ENCODE assay signal across 8 cellular contexts in the genomic region with DNA sequence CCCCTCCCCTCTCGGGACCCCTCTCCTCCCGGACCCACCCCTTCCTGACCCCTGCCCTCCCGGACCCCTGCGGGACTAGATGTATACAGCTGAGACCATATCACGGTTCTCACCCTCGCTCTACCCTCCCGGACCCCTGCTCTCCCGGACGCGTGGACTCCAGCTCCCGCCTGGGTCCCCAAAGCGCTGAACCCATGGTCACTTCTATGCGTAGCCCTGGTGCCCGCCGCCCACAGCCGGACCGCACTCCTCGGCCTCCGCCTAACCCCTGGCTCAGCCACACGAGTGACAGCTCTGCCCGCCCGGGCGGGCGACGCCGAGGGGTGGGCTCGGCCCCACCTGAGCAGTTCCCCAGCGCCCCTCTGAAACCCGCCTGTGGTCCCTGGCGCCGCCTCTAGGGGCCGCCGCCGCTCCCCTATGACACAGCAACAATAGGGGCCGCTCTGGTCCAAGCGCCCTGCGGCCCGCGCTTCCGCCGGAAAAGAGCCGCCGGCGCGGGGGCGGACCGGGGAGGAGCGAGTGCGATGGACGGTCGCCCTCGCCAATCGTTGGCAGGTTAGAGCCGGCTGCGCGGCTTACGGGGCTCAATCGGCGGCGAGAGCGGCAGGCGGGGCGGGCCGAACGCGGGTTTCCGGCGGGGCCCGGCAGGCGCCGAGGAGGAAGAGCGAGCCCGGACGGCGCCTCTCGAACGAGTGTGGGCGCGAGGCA. TPM values are rescaled to one million over a fixed set of nuclear protein-coding genes. Genes with fewer than 3 reads are reported as not detected.
DNase-seq lines count a peak whose midpoint lies in the region; ATAC-seq lines count a peak whose summit lies in the region.

A gene with protein sequence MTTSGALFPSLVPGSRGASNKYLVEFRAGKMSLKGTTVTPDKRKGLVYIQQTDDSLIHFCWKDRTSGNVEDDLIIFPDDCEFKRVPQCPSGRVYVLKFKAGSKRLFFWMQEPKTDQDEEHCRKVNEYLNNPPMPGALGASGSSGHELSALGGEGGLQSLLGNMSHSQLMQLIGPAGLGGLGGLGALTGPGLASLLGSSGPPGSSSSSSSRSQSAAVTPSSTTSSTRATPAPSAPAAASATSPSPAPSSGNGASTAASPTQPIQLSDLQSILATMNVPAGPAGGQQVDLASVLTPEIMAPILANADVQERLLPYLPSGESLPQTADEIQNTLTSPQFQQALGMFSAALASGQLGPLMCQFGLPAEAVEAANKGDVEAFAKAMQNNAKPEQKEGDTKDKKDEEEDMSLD (plus strand): TSS at position 657 of the 708 bp plus-strand sequence. CDS start 572 bp downstream, outside the sequence.

- peak; percentile 82 for ATAC-seq in GM21825 (IDR thresholded peaks at IDR 0.05; ENCODE audit: unreplicated experiment)
- peak; percentile 94 for ATAC-seq in naive thymus-derived CD4-positive, alpha-beta T cell
- peak; percentile 86 to 87 for ATAC-seq in stimulated activated naive B cell treated with anti-CD40 and anti-IgM and Interleukin-4, amounts not matched to agents 10 μg/mL and 1 μg/mL and 100 μg/mL, for 72 hours (replicated peaks)

- H3K4me3 ChIP-seq in naive thymus-derived CD4-positive, alpha-beta T cell (ENCODE audit: low read length) = peak within 1 kb of the TSS; percentile 94

- no peaks in the 10 kb centered on the region for H3K9me3 ChIP-seq in naive thymus-derived CD4-positive, alpha-beta T cell (ENCODE audit: control insufficient read depth in 2 of 3, low read length in 3 of 3)

- peaks cover 15% of the 10 kb centered on the region for H3K36me3 Mint-ChIP-seq in activated T-helper 1 cell treated with anti-CD3 and anti-CD28 coated beads, Interleukin-12 subunit alpha, Interleukin-12 subunit beta, Interleukin-2, Interleukin-4 antibody, amounts not matched to agents 30 ng/mL and 10 ng/mL and 1 ng/mL, durations not matched to agents 14 hours and 24 hours and 36 hours (ENCODE audit: low read depth)
- peaks cover 0 to 12% (median 3%) of the 10 kb centered on the region in 5 donors for H3K36me3 Mint-ChIP-seq in naive thymus-derived CD4-positive, alpha-beta T cell
- H3K36me3 Mint-ChIP-seq in stimulated activated naive B cell treated with anti-CD40 and anti-IgM and Interleukin-4, amounts not matched to agents 10 μg/mL and 1 μg/mL and 100 μg/mL, for 72 hours = peaks cover 18 to 19% of the 10 kb centered on the region in 2 donors

- H3K27me3 Mint-ChIP-seq in activated T-helper 1 cell treated with anti-CD3 and anti-CD28 coated beads, Interleukin-12 subunit alpha, Interleukin-12 subunit beta, Interleukin-2, Interleukin-4 antibody, amounts not matched to agents 30 ng/mL and 10 ng/mL and 1 ng/mL, durations not matched to agents 14 hours and 24 hours and 36 hours (ENCODE audit: insufficient read depth) = no peaks in the 10 kb centered on the region
- no peaks in the 10 kb centered on the region for H3K27me3 Mint-ChIP-seq in naive thymus-derived CD4-positive, alpha-beta T cell
- H3K27me3 Mint-ChIP-seq in stimulated activated naive B cell treated with anti-CD40 and anti-IgM and Interleukin-4, amounts not matched to agents 10 μg/mL and 1 μg/mL and 100 μg/mL, for 72 hours = no peaks in the 10 kb centered on the region

- CTCF ChIA-PET in naive thymus-derived CD4-positive, alpha-beta T cell (lab: Charles Lee) = no interaction called here

- peak within 1 kb of the TSS; percentile 85 for H3K27ac ChIP-seq in naive thymus-derived CD4-positive, alpha-beta T cell (ENCODE audit: low read depth, low read length)

- H3K9me3 Mint-ChIP-seq in activated T-helper 1 cell treated with anti-CD3 and anti-CD28 coated beads, Interleukin-12 subunit alpha, Interleukin-12 subunit beta, Interleukin-2, Interleukin-4 antibody, amounts not matched to agents 30 ng/mL and 10 ng/mL and 1 ng/mL, durations not matched to agents 14 hours and 24 hours and 36 hours = no peaks in the 10 kb centered on the region
- H3K9me3 Mint-ChIP-seq in naive thymus-derived CD4-positive, alpha-beta T cell = no peaks in the 10 kb centered on the region
- no peaks in the 10 kb centered on the region for H3K9me3 Mint-ChIP-seq in stimulated activated naive B cell treated with anti-CD40 and anti-IgM and Interleukin-4, amounts not matched to agents 10 μg/mL and 1 μg/mL and 100 μg/mL, for 72 hours

- POLR2A ChIA-PET in naive thymus-derived CD4-positive, alpha-beta T cell (lab: Charles Lee) = interaction anchor here (0.7 to 2.4 kb wide), 4 partner anchors 85 to 235 kb away, joined by 3 to 6 read pairs (median 3); a partner anchor contains a TSS

- peak within 1 kb of the TSS; percentile 98 for H3K4me3 Mint-ChIP-seq in activated T-helper 1 cell treated with anti-CD3 and anti-CD28 coated beads, Interleukin-12 subunit alpha, Interleukin-12 subunit beta, Interleukin-2, Interleukin-4 antibody, amounts not matched to agents 30 ng/mL and 10 ng/mL and 1 ng/mL, durations not matched to agents 14 hours and 24 hours and 36 hours
- peak within 1 kb of the TSS; percentile 89 to 98 (median 96) for H3K4me3 Mint-ChIP-seq in naive thymus-derived CD4-positive, alpha-beta T cell
- H3K4me3 Mint-ChIP-seq in stimulated activated naive B cell treated with anti-CD40 and anti-IgM and Interleukin-4, amounts not matched to agents 10 μg/mL and 1 μg/mL and 100 μg/mL, for 72 hours = peak within 1 kb of the TSS; percentile 95 to 96

- H3K27me3 ChIP-seq in naive thymus-derived CD4-positive, alpha-beta T cell (ENCODE audit: control insufficient read depth in 2 of 2, insufficient read depth in 2 of 2, low read length in 2 of 2) = no peaks in the 10 kb centered on the region

- H3K36me3 ChIP-seq in naive thymus-derived CD4-positive, alpha-beta T cell (ENCODE audit: control insufficient read depth in 2 of 3, insufficient read depth in 3 of 3, low read length in 3 of 3) = peaks cover 0 to 38% (median 4%) of the 10 kb centered on the region in 3 experiments

- intact Hi-C loops in activated T-helper 1 cell treated with anti-CD3 and anti-CD28 coated beads, Interleukin-12 subunit alpha, Interleukin-12 subunit beta, Interleukin-2, Interleukin-4 antibody, amounts not matched to agents 30 ng/mL and 10 ng/mL and 1 ng/mL, durations not matched to agents 14 hours and 24 hours and 36 hours (cut with micrococcal nuclease) = loop anchor here (1.0 to 5.0 kb wide), 17 partner anchors 19 to 636 kb away; a partner anchor contains a TSS
- intact Hi-C loops in naive thymus-derived CD4-positive, alpha-beta T cell (cut with micrococcal nuclease) = loop anchor here (1.0 to 5.0 kb wide), 24 partner anchors 64 to 800 kb away; a partner anchor contains a TSS

- peaks cover 28% of the 10 kb centered on the region for H3K4me1 Mint-ChIP-seq in activated T-helper 1 cell treated with anti-CD3 and anti-CD28 coated beads, Interleukin-12 subunit alpha, Interleukin-12 subunit beta, Interleukin-2, Interleukin-4 antibody, amounts not matched to agents 30 ng/mL and 10 ng/mL and 1 ng/mL, durations not matched to agents 14 hours and 24 hours and 36 hours (ENCODE audit: low read depth)
- H3K4me1 Mint-ChIP-seq in naive thymus-derived CD4-positive, alpha-beta T cell = peaks cover 17 to 32% (median 22%) of the 10 kb centered on the region in 7 donors
- H3K4me1 Mint-ChIP-seq in stimulated activated naive B cell treated with anti-CD40 and anti-IgM and Interleukin-4, amounts not matched to agents 10 μg/mL and 1 μg/mL and 100 μg/mL, for 72 hours = peaks cover 16 to 42% of the 10 kb centered on the region in 2 donors

- H3K4me1 ChIP-seq in naive thymus-derived CD4-positive, alpha-beta T cell (ENCODE audit: control insufficient read depth in 2 of 2, insufficient read depth in 2 of 2, low read length in 2 of 2) = peaks cover 17 to 19% of the 10 kb centered on the region in 2 donors

- DNase-seq in Daoy (ENCODE audit: low read depth) (peak; percentile 97), Kasumi-1 (lab: John Stamatoyannopoulos, UW) (peak; percentile 92), RKO (ENCODE audit: low spot score) (peak; percentile 97), fibroblast of gingiva (ENCODE audit: low read depth) (peak; percentile 96)
- DNase-seq in activated T-helper 1 cell treated with anti-CD3 and anti-CD28 coated beads, Interleukin-12 subunit alpha, Interleukin-12 subunit beta, Interleukin-2, Interleukin-4 antibody, amounts not matched to agents 30 ng/mL and 10 ng/mL and 1 ng/mL, durations not matched to agents 14 hours and 24 hours and 36 hours (ENCODE audit: low spot score) = peak; percentile 97
- peak; percentile 91 to 99 (median 96) for DNase-seq in naive thymus-derived CD4-positive, alpha-beta T cell
- peak; percentile 98 for DNase-seq in stimulated activated naive B cell treated with anti-CD40 and anti-IgM and Interleukin-4, amounts not matched to agents 10 μg/mL and 1 μg/mL and 100 μg/mL, for 72 hours

- peak within 1 kb of the TSS; percentile 100 for H3K27ac Mint-ChIP-seq in activated T-helper 1 cell treated with anti-CD3 and anti-CD28 coated beads, Interleukin-12 subunit alpha, Interleukin-12 subunit beta, Interleukin-2, Interleukin-4 antibody, amounts not matched to agents 30 ng/mL and 10 ng/mL and 1 ng/mL, durations not matched to agents 14 hours and 24 hours and 36 hours
- H3K27ac Mint-ChIP-seq in naive thymus-derived CD4-positive, alpha-beta T cell = peak within 1 kb of the TSS; percentile 90 to 100 (median 96)
- H3K27ac Mint-ChIP-seq in stimulated activated naive B cell treated with anti-CD40 and anti-IgM and Interleukin-4, amounts not matched to agents 10 μg/mL and 1 μg/mL and 100 μg/mL, for 72 hours = peak within 1 kb of the TSS; percentile 99

RNA-seq across cellular contexts. Expression of the gene that starts here (rescaled TPM):
- 390 and 470 TPM in 2 replicates for total RNA-seq in Daoy (2014; rRNA removed; shearing (Covaris generic))
- 181 and 188 TPM in 2 replicates for total RNA-seq in activated T-helper 1 cell treated with anti-CD3 and anti-CD28 coated beads, Interleukin-12 subunit alpha, Interleukin-12 subunit beta, Interleukin-2, Interleukin-4 antibody, amounts not matched to agents 30 ng/mL and 10 ng/mL and 1 ng/mL, durations not matched to agents 14 hours and 24 hours and 36 hours
- total RNA-seq in naive thymus-derived CD4-positive, alpha-beta T cell = 100 to 1,000 TPM in 1 of 5 experiments, 10 to 100 TPM in 4; 51.3 to 117 (median 55.0) TPM
- polyA plus RNA-seq in naive thymus-derived CD4-positive, alpha-beta T cell = 10 to 100 TPM; 73.7 to 99.9 TPM

Comparison
In these comparisons a context has a peak if more than half of its experiments do, and no peak if none do; other contexts are left out.
1. Peak in every context shown above with its lines: DNase-seq, ATAC-seq, H3K4me3 ChIP-seq and H3K27ac ChIP-seq.